19 cellular contexts compared by ENCODE assay signal in genomic region chr14:87002831-87003230, GRCh38.
DNase-seq lines count a peak whose midpoint lies in the region; ATAC-seq and TF ChIP-seq lines count a peak whose summit lies in the region.
"Had no signal": no experiment of that assay in that cellular context is flagged by ENCODE, and none has a peak within 500 bp of the region (broad histone marks: within the 10 kb centered on the region; RNA-seq: fewer than 3 reads in every experiment).

No MANE protein-coding gene starts in this region.

- no peaks in the 10 kb centered on the region for H3K27me3 Mint-ChIP-seq in nephron (ENCODE audit: low read depth)
- no peaks in the 10 kb centered on the region for H3K27me3 Mint-ChIP-seq in activated CD4-positive, alpha-beta memory T cell treated with anti-CD3 and anti-CD28 coated beads, Interleukin-2, amount 10 ng/mL, durations not matched to agents 7 days and 5 days
- H3K27me3 Mint-ChIP-seq: activated naive CD8-positive, alpha-beta T cell treated with anti-CD3 and anti-CD28 coated beads, Interleukin-2, amount 10 ng/mL, durations not matched to agents 7 days and 5 days; dendritic cell treated with granulocyte-macrophage colony-stimulating factor and Interleukin-4, amounts not matched to agents 40 ng/mL and 50 ng/mL, for 4 days; memory B cell had no signal

- CTCF ChIA-PET in activated CD4-positive, alpha-beta memory T cell treated with anti-CD3 and anti-CD28 coated beads, Interleukin-2, amount 10 ng/mL, durations not matched to agents 7 days and 5 days (lab: Charles Lee), result no interaction called here

- peaks cover 5% of the 10 kb centered on the region for H3K36me3 Mint-ChIP-seq in nephron (ENCODE audit: low read depth)
- no peaks in the 10 kb centered on the region for H3K36me3 Mint-ChIP-seq in activated CD4-positive, alpha-beta memory T cell treated with anti-CD3 and anti-CD28 coated beads, Interleukin-2, amount 10 ng/mL, durations not matched to agents 7 days and 5 days (ENCODE audit: low read depth)
- H3K36me3 Mint-ChIP-seq: activated naive CD8-positive, alpha-beta T cell treated with anti-CD3 and anti-CD28 coated beads, Interleukin-2, amount 10 ng/mL, durations not matched to agents 7 days and 5 days; CD14-positive monocyte; memory B cell; stimulated activated effector memory CD8-positive, alpha-beta T cell treated with anti-CD3 and anti-CD28 coated beads, Interleukin-12 subunit alpha, Interleukin-12 subunit beta, amount 100 ng/mL, for 72 hours had no signal

- H3K27ac Mint-ChIP-seq in nephron, result peak overlapping the region; percentile 94 to 99 (median 97)
- no peak overlapping the region for H3K27ac Mint-ChIP-seq in activated CD4-positive, alpha-beta memory T cell treated with anti-CD3 and anti-CD28 coated beads, Interleukin-2, amount 10 ng/mL, durations not matched to agents 7 days and 5 days
- H3K27ac Mint-ChIP-seq: activated naive CD8-positive, alpha-beta T cell treated with anti-CD3 and anti-CD28 coated beads, Interleukin-2, amount 10 ng/mL, durations not matched to agents 7 days and 5 days; CD14-positive monocyte; dendritic cell treated with granulocyte-macrophage colony-stimulating factor and Interleukin-4, amounts not matched to agents 40 ng/mL and 50 ng/mL, for 4 days; memory B cell; nephron progenitor cell; stimulated activated effector memory CD8-positive, alpha-beta T cell treated with anti-CD3 and anti-CD28 coated beads, Interleukin-12 subunit alpha, Interleukin-12 subunit beta, amount 100 ng/mL, for 72 hours had no signal

- no peaks in the 10 kb centered on the region for H3K27me3 ChIP-seq in dorsolateral prefrontal cortex
- H3K27me3 ChIP-seq in testis, result no peaks in the 10 kb centered on the region
- H3K27me3 ChIP-seq: brain microvascular endothelial cell had no signal

- no peaks in the 10 kb centered on the region for H3K4me1 ChIP-seq in testis

- no peaks in the 10 kb centered on the region for H3K36me3 ChIP-seq in testis (ENCODE audit: low read depth, missing control alignments)
- H3K36me3 ChIP-seq: brain microvascular endothelial cell had no signal

- no peak for TF ChIP-seq POLR2A in testis (IDR thresholded peaks at IDR 0.05)

- peaks cover 37% of the 10 kb centered on the region for H3K4me1 Mint-ChIP-seq in nephron
- no peaks in the 10 kb centered on the region for H3K4me1 Mint-ChIP-seq in activated CD4-positive, alpha-beta memory T cell treated with anti-CD3 and anti-CD28 coated beads, Interleukin-2, amount 10 ng/mL, durations not matched to agents 7 days and 5 days
- H3K4me1 Mint-ChIP-seq: activated naive CD8-positive, alpha-beta T cell treated with anti-CD3 and anti-CD28 coated beads, Interleukin-2, amount 10 ng/mL, durations not matched to agents 7 days and 5 days; CD14-positive monocyte; memory B cell; nephron progenitor cell; stimulated activated effector memory CD8-positive, alpha-beta T cell treated with anti-CD3 and anti-CD28 coated beads, Interleukin-12 subunit alpha, Interleukin-12 subunit beta, amount 100 ng/mL, for 72 hours had no signal

- no peak for ATAC-seq in GM19328 (IDR thresholded peaks at IDR 0.05; ENCODE audit: unreplicated experiment)
- ATAC-seq: activated CD4-positive, CD25-positive, alpha-beta regulatory T cell treated with anti-CD3 and anti-CD28 coated beads, Interleukin-2, amount 50 U/mL, for 24 hours; stimulated activated effector memory CD8-positive, alpha-beta T cell treated with anti-CD3 and anti-CD28 coated beads, Interleukin-12 subunit alpha, Interleukin-12 subunit beta, amount 100 ng/mL, for 72 hours had no signal

- DNase-seq in COLO829 (ENCODE audit: low spot score), result peak; percentile 6
- peak; percentile 10 for DNase-seq in NCI-H1694 (lab: John Stamatoyannopoulos, UW)
- no peak for DNase-seq in dorsolateral prefrontal cortex
- DNase-seq in activated CD4-positive, alpha-beta memory T cell treated with anti-CD3 and anti-CD28 coated beads, Interleukin-2, amount 10 ng/mL, durations not matched to agents 7 days and 5 days, result no peak
- DNase-seq in testis, result no peak
- DNase-seq: activated naive CD8-positive, alpha-beta T cell treated with anti-CD3 and anti-CD28 coated beads, Interleukin-2, amount 10 ng/mL, durations not matched to agents 7 days and 5 days; brain microvascular endothelial cell; DMS53; islet precursor cell; NCI-H1436; nephron progenitor cell; SHP77 treated with DMSO at 0.1 percent for 48 hours had no signal

- peak overlapping the region; percentile 22 to 66 (median 65) for H3K4me3 Mint-ChIP-seq in nephron
- H3K4me3 Mint-ChIP-seq in activated CD4-positive, alpha-beta memory T cell treated with anti-CD3 and anti-CD28 coated beads, Interleukin-2, amount 10 ng/mL, durations not matched to agents 7 days and 5 days, result no peak overlapping the region
- H3K4me3 Mint-ChIP-seq: activated naive CD8-positive, alpha-beta T cell treated with anti-CD3 and anti-CD28 coated beads, Interleukin-2, amount 10 ng/mL, durations not matched to agents 7 days and 5 days; CD14-positive monocyte; dendritic cell treated with granulocyte-macrophage colony-stimulating factor and Interleukin-4, amounts not matched to agents 40 ng/mL and 50 ng/mL, for 4 days; memory B cell; nephron progenitor cell; stimulated activated effector memory CD8-positive, alpha-beta T cell treated with anti-CD3 and anti-CD28 coated beads, Interleukin-12 subunit alpha, Interleukin-12 subunit beta, amount 100 ng/mL, for 72 hours had no signal

- H3K9me3 ChIP-seq in testis, result no peaks in the 10 kb centered on the region

- 48 to 49% methylated on average over 2 of the region's 2 CpGs for WGBS in testis, 2 donors

- intact Hi-C loops in dorsolateral prefrontal cortex (cut with DNase I) (no loop called here), testis (cut with DNase I; ENCODE audit: low total_unique reads) (no loop called here)

- peaks cover 7% of the 10 kb centered on the region for H3K9me3 Mint-ChIP-seq in nephron
- peaks cover 11% of the 10 kb centered on the region for H3K9me3 Mint-ChIP-seq in activated CD4-positive, alpha-beta memory T cell treated with anti-CD3 and anti-CD28 coated beads, Interleukin-2, amount 10 ng/mL, durations not matched to agents 7 days and 5 days
- H3K9me3 Mint-ChIP-seq: activated naive CD8-positive, alpha-beta T cell treated with anti-CD3 and anti-CD28 coated beads, Interleukin-2, amount 10 ng/mL, durations not matched to agents 7 days and 5 days; dendritic cell treated with granulocyte-macrophage colony-stimulating factor and Interleukin-4, amounts not matched to agents 40 ng/mL and 50 ng/mL, for 4 days had no signal

- H3K27ac ChIP-seq in dorsolateral prefrontal cortex, result peak overlapping the region in 2 of 59 donors; percentile 1 to 17
- H3K27ac ChIP-seq in testis, result no peak overlapping the region
- H3K27ac ChIP-seq: brain microvascular endothelial cell had no signal

- H3K4me3 ChIP-seq in dorsolateral prefrontal cortex (peak overlapping the region in 1 of 59 donors; percentile 27), testis (no peak overlapping the region)

- POLR2A ChIA-PET in activated CD4-positive, alpha-beta memory T cell treated with anti-CD3 and anti-CD28 coated beads, Interleukin-2, amount 10 ng/mL, durations not matched to agents 7 days and 5 days (lab: Charles Lee), result no interaction called here

- TF ChIP-seq CTCF in dorsolateral prefrontal cortex (IDR thresholded peaks at IDR 0.05 in 54 of 56, conservative IDR thresholded peaks at IDR 0.05 in 2 of 56; ENCODE audit: low read depth in 1 of 56, partially characterized antibody in 56 of 56) (peak in 29 of 56 donors; percentile 12 to 51 (median 30)), nephron (IDR thresholded peaks at IDR 0.05; ENCODE audit: unreplicated experiment in 3 of 3) (peak in 2 of 3 experiments; percentile 31 to 56), testis (IDR thresholded peaks at IDR 0.05) (no peak)

Comparison
In these comparisons a context has a peak if more than half of its experiments do, and no peak if none do; other contexts are left out.
1. DNase-seq: peak in COLO829 (single experiment) and NCI-H1694 (single experiment); none in dorsolateral prefrontal cortex (0 of 10), activated CD4-positive, alpha-beta memory T cell treated with anti-CD3 and anti-CD28 coated beads, Interleukin-2, amount 10 ng/mL, durations not matched to agents 7 days and 5 days (single experiment) and testis (single experiment).
2. CTCF ChIP-seq: peak in dorsolateral prefrontal cortex (29 of 56) and nephron (2 of 3); none in testis (0 of 3).